Comparison of ENCODE assay signal across 8 cellular contexts in genomic region chr6:35602133-35602946, GRCh38.
DNase-seq lines count a peak whose midpoint lies in the region; ATAC-seq, FAIRE-seq and TF ChIP-seq lines count a peak whose summit lies in the region.

No MANE protein-coding gene starts in this region.

- TF ChIP-seq EP300 in HepG2 (IDR thresholded peaks at IDR 0.05; ENCODE audit: low read depth in 2 of 2, low read length in 2 of 2), result no peak
- TF ChIP-seq EP300 in HepG2 (CRISPR knock-in tag; IDR thresholded peaks at IDR 0.05; ENCODE audit: borderline replicate concordance), result no peak

- no peaks in the 10 kb centered on the region for H3K79me2 ChIP-seq in HepG2 (ENCODE audit: insufficient read depth, low read length)

- H3K27ac Mint-ChIP-seq in stimulated activated naive CD8-positive, alpha-beta T cell treated with anti-CD3 and anti-CD28 coated beads, Interleukin-15, Interleukin-2, amounts not matched to agents 100 ng/mL and 50 ng/mL, for 24 hours, result peak overlapping the region; percentile 31
- H3K27ac Mint-ChIP-seq in brain, result peak overlapping the region in 3 of 5 experiments; percentile 21 to 68 (median 60)

- H3K36me3 ChIP-seq in HepG2 (replicated peaks in 1 of 2; ENCODE audit: control insufficient read depth in 1 of 2, insufficient read depth in 2 of 2, low read length in 2 of 2) (peaks cover 0 to under 1% of the 10 kb centered on the region in 2 experiments; a peak in 1 of 5 replicates), tibial artery (peaks cover 12 to 25% (median 20%) of the 10 kb centered on the region in 3 donors)

- H3K4me3 Mint-ChIP-seq in stimulated activated naive CD8-positive, alpha-beta T cell treated with anti-CD3 and anti-CD28 coated beads, Interleukin-15, Interleukin-2, amounts not matched to agents 100 ng/mL and 50 ng/mL, for 24 hours, result peak overlapping the region; percentile 58
- H3K4me3 Mint-ChIP-seq in brain, result peak overlapping the region; percentile 27 to 68 (median 55)

- peaks cover 24% of the 10 kb centered on the region for H3K36me3 Mint-ChIP-seq in stimulated activated naive CD8-positive, alpha-beta T cell treated with anti-CD3 and anti-CD28 coated beads, Interleukin-15, Interleukin-2, amounts not matched to agents 100 ng/mL and 50 ng/mL, for 24 hours (ENCODE audit: low read depth)
- H3K36me3 Mint-ChIP-seq in brain, result peaks cover 8% of the 10 kb centered on the region

- H3K4me1 ChIP-seq in HepG2 (ENCODE audit: insufficient read depth, low read length) (peaks cover 40% of the 10 kb centered on the region), tibial artery (peaks cover 6 to 91% (median 65%) of the 10 kb centered on the region in 4 donors)

- H3K4me1 Mint-ChIP-seq in stimulated activated naive CD8-positive, alpha-beta T cell treated with anti-CD3 and anti-CD28 coated beads, Interleukin-15, Interleukin-2, amounts not matched to agents 100 ng/mL and 50 ng/mL, for 24 hours (ENCODE audit: low read depth), result peaks cover 73% of the 10 kb centered on the region
- H3K4me1 Mint-ChIP-seq in brain, result peaks cover 35% of the 10 kb centered on the region

- H2AFZ ChIP-seq in HepG2 (ENCODE audit: low read length), result peak overlapping the region; percentile 18

- H3K9me3 Mint-ChIP-seq in stimulated activated naive CD8-positive, alpha-beta T cell treated with anti-CD3 and anti-CD28 coated beads, Interleukin-15, Interleukin-2, amounts not matched to agents 100 ng/mL and 50 ng/mL, for 24 hours, result no peaks in the 10 kb centered on the region
- H3K9me3 Mint-ChIP-seq in brain, result peaks cover 0 to 5% (median 3%) of the 10 kb centered on the region in 5 experiments

- DNase-seq in stimulated activated naive CD8-positive, alpha-beta T cell treated with anti-CD3 and anti-CD28 coated beads, Interleukin-15, Interleukin-2, amounts not matched to agents 100 U/mL and 50 U/mL, for 24 hours, result no peak
- peak; percentile 35 for DNase-seq in HepG2 (ENCODE audit: low spot score)
- no peak for DNase-seq in tibial artery
- no peak for DNase-seq in SHP77 treated with DMSO at 0.1 percent for 48 hours (lab: John Stamatoyannopoulos, UW)
- no peak for DNase-seq in effector CD8-positive, alpha-beta T cell (lab: John Stamatoyannopoulos, UW)

- peak overlapping the region in 2 of 3 experiments; percentile 14 to 27; a peak in 2 of 6 replicates for H3K4me3 ChIP-seq in HepG2 (replicated peaks in 1 of 3; ENCODE audit: insufficient read depth in 1 of 3, low read depth in 2 of 3, low read length in 3 of 3)
- H3K4me3 ChIP-seq in tibial artery, result peak overlapping the region in 1 of 2 donors; percentile 7

- no peak for FAIRE-seq in HepG2 (lab: Jason Lieb, UNC)

- no peaks in the 10 kb centered on the region for H3K27me3 ChIP-seq in HepG2 (ENCODE audit: control insufficient read depth in 1 of 2, insufficient read depth in 2 of 2, low read length in 2 of 2)
- H3K27me3 ChIP-seq in tibial artery, result no peaks in the 10 kb centered on the region

- no peaks in the 10 kb centered on the region for H3K27me3 Mint-ChIP-seq in stimulated activated naive CD8-positive, alpha-beta T cell treated with anti-CD3 and anti-CD28 coated beads, Interleukin-15, Interleukin-2, amounts not matched to agents 100 ng/mL and 50 ng/mL, for 24 hours
- H3K27me3 Mint-ChIP-seq in brain, result peaks cover 3% of the 10 kb centered on the region

- no peak for ATAC-seq in stimulated activated naive CD8-positive, alpha-beta T cell treated with anti-CD3 and anti-CD28 coated beads, Interleukin-15, Interleukin-2, amounts not matched to agents 100 U/mL and 50 U/mL, for 24 hours
- ATAC-seq in HepG2, result peak; percentile 60
- no peak for ATAC-seq in GM19463 (IDR thresholded peaks at IDR 0.05; ENCODE audit: unreplicated experiment)

- POLR2A ChIA-PET in HepG2 (lab: Yijun Ruan, JAX), result interaction anchor here (0.5 to 3.9 kb wide), 10 partner anchors 18 to 371 kb away, joined by 3 to 19 read pairs (median 6); partner anchors contain the start of gene ARMC12

- intact Hi-C loops in HepG2 (cut with micrococcal nuclease; ENCODE audit: unreplicated experiment), result loop anchor here (5.0 kb wide), 1 partner anchor 80 kb away; no protein-coding TSS in a partner anchor
- intact Hi-C loops in tibial artery (cut with DNase I; ENCODE audit: low total_unique reads), result loop anchor here (5.0 kb wide), 2 partner anchors 85 to 125 kb away; partner anchors contain the start of gene FKBP5

- peak overlapping the region; percentile 49; the same call in 1 of the 2 replicates for H3K9ac ChIP-seq in HepG2 (ENCODE audit: insufficient read depth, low read depth, low read length)

- 58% methylated on average over 6 of the region's 6 CpGs for WGBS in HepG2 (ENCODE audit: low lambda C conversion rate)

- peak overlapping the region; percentile 67 for H3K4me2 ChIP-seq in HepG2 (ENCODE audit: low read depth, low read length)

- no peak for TF ChIP-seq POLR2A in HepG2 (IDR thresholded peaks at IDR 0.05; ENCODE audit: insufficient read depth in 1 of 2, low read depth in 2 of 2, low read length in 2 of 2)

- no peak for TF ChIP-seq RAD21 in HepG2 (CRISPR knock-in tag; IDR thresholded peaks at IDR 0.05)

- TF ChIP-seq CTCF in brain (conservative IDR thresholded peaks at IDR 0.05) (no peak), HepG2 (CRISPR knock-in tag; IDR thresholded peaks at IDR 0.05) (no peak), tibial artery (IDR thresholded peaks at IDR 0.05) (no peak)

- in situ Hi-C loops in HepG2 (cut with HindIII; ENCODE audit: extremely low pct_ligation_motif_present, low pct_unique_long_range_greater_than_20kb), result no loop called here

- no peaks in the 10 kb centered on the region for H3K9me3 ChIP-seq in HepG2 (ENCODE audit: low read length)
- no peaks in the 10 kb centered on the region for H3K9me3 ChIP-seq in tibial artery

- no TSS peak for BruUV-seq in HepG2 (replicated peaks; lab: Mats Ljungman, UMichigan)

- no peaks in the 10 kb centered on the region for H4K20me1 ChIP-seq in HepG2 (ENCODE audit: insufficient read depth, low read length)

- H3K27ac ChIP-seq in HepG2 (ENCODE audit: extremely low read length, insufficient read depth, low read length), result peak overlapping the region; percentile 83
- peak overlapping the region; percentile 88 to 93 for H3K27ac ChIP-seq in tibial artery

- CTCF ChIA-PET in HepG2 (lab: Yijun Ruan, JAX; ENCODE audit: low intra/inter-chr PET ratio, low total read pairs), result no interaction called here

TF ChIP-seq in HepG2, 621 proteins besides CTCF, POLR2A, EP300 and RAD21 (continues in another document):
- TF ChIP-seq HES4 (CRISPR knock-in tag; IDR thresholded peaks at IDR 0.05; ENCODE audit: borderline replicate concordance), result no peak
- TF ChIP-seq ZNF777 (CRISPR knock-in tag; IDR thresholded peaks at IDR 0.05), result no peak
- TF ChIP-seq, protein P1, sequence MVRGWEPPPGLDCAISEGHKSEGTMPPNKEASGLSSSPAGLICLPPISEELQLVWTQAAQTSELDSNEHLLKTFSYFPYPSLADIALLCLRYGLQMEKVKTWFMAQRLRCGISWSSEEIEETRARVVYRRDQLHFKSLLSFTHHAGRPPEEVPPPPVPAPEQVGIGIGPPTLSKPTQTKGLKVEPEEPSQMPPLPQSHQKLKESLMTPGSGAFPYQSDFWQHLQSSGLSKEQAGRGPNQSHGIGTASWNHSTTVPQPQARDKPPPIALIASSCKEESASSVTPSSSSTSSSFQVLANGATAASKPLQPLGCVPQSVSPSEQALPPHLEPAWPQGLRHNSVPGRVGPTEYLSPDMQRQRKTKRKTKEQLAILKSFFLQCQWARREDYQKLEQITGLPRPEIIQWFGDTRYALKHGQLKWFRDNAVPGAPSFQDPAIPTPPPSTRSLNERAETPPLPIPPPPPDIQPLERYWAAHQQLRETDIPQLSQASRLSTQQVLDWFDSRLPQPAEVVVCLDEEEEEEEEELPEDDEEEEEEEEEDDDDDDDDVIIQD (CRISPR knock-in tag; IDR thresholded peaks at IDR 0.05; ENCODE audit: low read depth), result 0 out of 2 replicates have a peak, but pooled peaks have one; percentile 8
- TF ChIP-seq DRAP1 (CRISPR knock-in tag; IDR thresholded peaks at IDR 0.05), result 0 out of 2 replicates have a peak, but pooled peaks have one; percentile 22
- TF ChIP-seq, protein P2, sequence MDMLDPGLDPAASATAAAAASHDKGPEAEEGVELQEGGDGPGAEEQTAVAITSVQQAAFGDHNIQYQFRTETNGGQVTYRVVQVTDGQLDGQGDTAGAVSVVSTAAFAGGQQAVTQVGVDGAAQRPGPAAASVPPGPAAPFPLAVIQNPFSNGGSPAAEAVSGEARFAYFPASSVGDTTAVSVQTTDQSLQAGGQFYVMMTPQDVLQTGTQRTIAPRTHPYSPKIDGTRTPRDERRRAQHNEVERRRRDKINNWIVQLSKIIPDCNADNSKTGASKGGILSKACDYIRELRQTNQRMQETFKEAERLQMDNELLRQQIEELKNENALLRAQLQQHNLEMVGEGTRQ (IDR thresholded peaks at IDR 0.05; ENCODE audit: low read depth, low read length), result no peak
- TF ChIP-seq, protein P2 (CRISPR knock-in tag; IDR thresholded peaks at IDR 0.05; ENCODE audit: borderline replicate concordance), result no peak
- no peak for TF ChIP-seq UBTF (CRISPR knock-in tag; IDR thresholded peaks at IDR 0.05)
